Comparison of ENCODE assay signal across 21 cellular contexts in genomic region chr20:2084703-2085102, GRCh38. TPM values are rescaled to one million over a fixed set of nuclear protein-coding genes. Genes with fewer than 3 reads are reported as not detected.
A peak's percentile ranks its signal among the peaks of the same experiment; 100 is the strongest.
DNase-seq lines count a peak whose midpoint lies in the region; ATAC-seq and TF ChIP-seq lines count a peak whose summit lies in the region.
"Had no signal": no experiment of that assay in that cellular context is flagged by ENCODE, and none has a peak within 500 bp of the region (broad histone marks: within the 10 kb centered on the region; RNA-seq: fewer than 3 reads in every experiment).

No MANE protein-coding gene starts in this region.

- H3K27ac ChIP-seq in GM23248, result peak overlapping the region; percentile 33; the same call in 1 of the 2 replicates
- H3K27ac ChIP-seq in CD8-positive, alpha-beta T cell (ENCODE audit: low read depth, low read length), result no peak overlapping the region
- H3K27ac ChIP-seq: esophagus squamous epithelium, heart left ventricle, Peyer's patch, right atrium auricular region, testis had no signal

- no peaks in the 10 kb centered on the region for H3K79me2 ChIP-seq in GM23248 (ENCODE audit: insufficient read depth)

- peak; percentile 69 for DNase-seq in AG09309 (ENCODE audit: low read depth)
- peak; percentile 82 for DNase-seq in GM23248
- peak; percentile 26 for DNase-seq in SIG-M5 (lab: John Stamatoyannopoulos, UW)
- peak; percentile 41 for DNase-seq in fibroblast of pulmonary artery (ENCODE audit: low read depth)
- DNase-seq in activated naive CD4-positive, alpha-beta T cell treated with anti-CD3 and anti-CD28 coated beads, Interleukin-2, amount 50 U/mL, for 16 hours, result no peak
- DNase-seq in GM13977 (ENCODE audit: low spot score), result no peak
- no peak for DNase-seq in CD8-positive, alpha-beta T cell
- DNase-seq: activated CD4-positive, alpha-beta T cell treated with anti-CD3 and anti-CD28 coated beads for 4 hours; activated gamma-delta T cell; CD8-positive, alpha-beta memory T cell; DMS79 treated with DMSO at 0.1 percent for 48 hours; esophagus squamous epithelium; heart left ventricle; immature natural killer cell; NCI-H82; nucleus accumbens; Peyer's patch; testis had no signal

- peaks cover 14% of the 10 kb centered on the region; the same call in 1 of the 2 replicates for H3F3A ChIP-seq in GM23248 (ENCODE audit: insufficient read depth)

- CTCF ChIA-PET in CD8-positive, alpha-beta T cell (lab: Charles Lee), result no interaction called here

- H4K20me1 ChIP-seq in GM23248 (ENCODE audit: insufficient read depth), result no peaks in the 10 kb centered on the region; the same call in 1 of the 2 replicates

- H3K27ac Mint-ChIP-seq in CD8-positive, alpha-beta T cell, result no peak overlapping the region
- H3K27ac Mint-ChIP-seq: CD8-positive, alpha-beta memory T cell; immature natural killer cell had no signal

- H3K27me3 ChIP-seq in GM23248 (replicated peaks; ENCODE audit: insufficient read depth), result peaks cover 40% of the 10 kb centered on the region
- H3K27me3 ChIP-seq in CD8-positive, alpha-beta T cell (ENCODE audit: insufficient read depth, low read length), result peaks cover 3% of the 10 kb centered on the region
- H3K27me3 ChIP-seq: Peyer's patch, right atrium auricular region, testis had no signal

- 7% methylated on average over 5 of the region's 5 CpGs for WGBS in GM23248 (ENCODE audit: low coverage in 1 of 2, low lambda C conversion rate in 2 of 2, missing lambda C conversion rate in 2 of 2), 2 experiments

- H3K4me3 Mint-ChIP-seq in CD8-positive, alpha-beta T cell, result no peak overlapping the region
- H3K4me3 Mint-ChIP-seq: CD8-positive, alpha-beta memory T cell; central memory CD8-positive, alpha-beta T cell; immature natural killer cell had no signal

- no peaks in the 10 kb centered on the region for H3K36me3 Mint-ChIP-seq in CD8-positive, alpha-beta T cell
- H3K36me3 Mint-ChIP-seq: CD8-positive, alpha-beta memory T cell; immature natural killer cell had no signal

- no peak overlapping the region for H2AFZ ChIP-seq in GM23248

- H3K4me3 ChIP-seq in AG09309 (ENCODE audit: control insufficient read depth, low read depth, low read length) (no peak overlapping the region), GM23248 (no peak overlapping the region), fibroblast of pulmonary artery (replicated peaks; ENCODE audit: low read depth, low read length) (no peak overlapping the region)
- H3K4me3 ChIP-seq in CD8-positive, alpha-beta T cell (ENCODE audit: low read depth, low read length), result no peak overlapping the region
- H3K4me3 ChIP-seq: esophagus squamous epithelium, heart left ventricle, Peyer's patch, right atrium auricular region, testis had no signal

- H3K9ac ChIP-seq in GM23248, result no peak overlapping the region

- peaks cover 21% of the 10 kb centered on the region for H3K4me1 ChIP-seq in GM23248 (ENCODE audit: insufficient read depth)
- no peaks in the 10 kb centered on the region for H3K4me1 ChIP-seq in CD8-positive, alpha-beta T cell (ENCODE audit: insufficient read depth, low read length)
- H3K4me1 ChIP-seq: esophagus squamous epithelium, Peyer's patch, right atrium auricular region, testis had no signal

- H3K36me3 ChIP-seq in GM23248 (ENCODE audit: low read depth), result no peaks in the 10 kb centered on the region
- H3K36me3 ChIP-seq in CD8-positive, alpha-beta T cell (ENCODE audit: insufficient read depth, low read length), result no peaks in the 10 kb centered on the region
- H3K36me3 ChIP-seq: esophagus squamous epithelium, heart left ventricle, Peyer's patch, right atrium auricular region had no signal

- TF ChIP-seq CTCF in AG09309 (IDR thresholded peaks at IDR 0.05; ENCODE audit: control insufficient read depth, insufficient read depth, low read depth, low read length, missing control alignments), result no peak
- no peak for TF ChIP-seq CTCF in fibroblast of pulmonary artery (IDR thresholded peaks at IDR 0.05; ENCODE audit: low read length, missing control alignments)
- TF ChIP-seq CTCF in GM13977 (IDR thresholded peaks at IDR 0.05; ENCODE audit: extremely low read depth, insufficient read depth, missing control alignments), result no peak
- TF ChIP-seq CTCF in CD8-positive, alpha-beta T cell (IDR thresholded peaks at IDR 0.05), result no peak

- peak overlapping the region; percentile 28 for H3K4me2 ChIP-seq in GM23248 (ENCODE audit: unreplicated experiment)

- no peaks in the 10 kb centered on the region for H3K4me1 Mint-ChIP-seq in CD8-positive, alpha-beta T cell (ENCODE audit: low read depth)
- H3K4me1 Mint-ChIP-seq: CD8-positive, alpha-beta memory T cell; central memory CD8-positive, alpha-beta T cell; immature natural killer cell had no signal

- no peaks in the 10 kb centered on the region for H3K9me3 Mint-ChIP-seq in CD8-positive, alpha-beta T cell
- H3K9me3 Mint-ChIP-seq: CD8-positive, alpha-beta memory T cell; central memory CD8-positive, alpha-beta T cell had no signal

- no peaks in the 10 kb centered on the region for H3K9me2 ChIP-seq in GM23248 (ENCODE audit: insufficient read depth)

- POLR2A ChIA-PET in CD8-positive, alpha-beta T cell (lab: Charles Lee), result no interaction called here

- intact Hi-C loops in CD8-positive, alpha-beta T cell (cut with DNase I, micrococcal nuclease), result no loop called here

- H3K9me3 ChIP-seq in GM23248 (ENCODE audit: low read depth), result no peaks in the 10 kb centered on the region
- H3K9me3 ChIP-seq in CD8-positive, alpha-beta T cell (ENCODE audit: low read length), result no peaks in the 10 kb centered on the region
- H3K9me3 ChIP-seq: esophagus squamous epithelium, heart left ventricle, Peyer's patch, right atrium auricular region, testis had no signal

- ATAC-seq in CD8-positive, alpha-beta T cell, result no peak
- no peak for ATAC-seq in GM18517 (IDR thresholded peaks at IDR 0.05; ENCODE audit: unreplicated experiment)
- ATAC-seq: heart left ventricle had no signal

- H3K27me3 Mint-ChIP-seq in CD8-positive, alpha-beta T cell (ENCODE audit: low read depth), result peaks cover 39% of the 10 kb centered on the region

- in situ Hi-C loops in GM23248 (cut with MboI), result no loop called here
- in situ Hi-C loops in GM13977 (cut with MboI; ENCODE audit: low pct_unique_long_range_greater_than_20kb, low sequenced_read_pairs, unreplicated experiment), result no loop called here

RNA-seq across cellular contexts. Expression of gene STK35, which starts 16.9 kb away (rescaled TPM):
- total RNA-seq in GM23248 (2014; rRNA removed; shearing (Covaris generic)), result 15.2 and 19.7 TPM in 2 replicates
- polyA plus RNA-seq in GM23248 (2016; fragmentation: Nextera tagmentation; extraction: Ambion mirVana), result 5.9 and 6.9 TPM in 2 replicates
- total RNA-seq in CD8-positive, alpha-beta T cell, result 10 to 100 TPM; 17.1 to 17.5 TPM

Comparison
In these comparisons a context has a peak if more than half of its experiments do, and no peak if none do; other contexts are left out.
1. DNase-seq: peak in AG09309 (single experiment), GM23248 (single experiment), SIG-M5 (single experiment) and fibroblast of pulmonary artery (single experiment); none in activated naive CD4-positive, alpha-beta T cell treated with anti-CD3 and anti-CD28 coated beads, Interleukin-2, amount 50 U/mL, for 16 hours (single experiment), GM13977 (single experiment) and CD8-positive, alpha-beta T cell (0 of 7).